ENCODE assay signal across 17 cellular contexts in genomic region chr5:100776244-100776643, GRCh38.
A peak's percentile ranks its signal among the peaks of the same experiment; 100 is the strongest.
DNase-seq lines count a peak whose midpoint lies in the region; ATAC-seq and TF ChIP-seq lines count a peak whose summit lies in the region.
"Had no signal": no experiment of that assay in that cellular context is flagged by ENCODE, and none has a peak within 500 bp of the region (broad histone marks: within the 10 kb centered on the region; RNA-seq: fewer than 3 reads in every experiment).

No MANE protein-coding gene starts in this region.

- in situ Hi-C loops in gastrocnemius medialis (cut with MboI; ENCODE audit: low sequenced_read_pairs in 4 of 4), result no loop called here

- H3K79me2 ChIP-seq in OCI-LY7 (ENCODE audit: insufficient read depth, low read depth, low read length) (no peaks in the 10 kb centered on the region), GM23338 (replicated peaks; ENCODE audit: insufficient read depth) (no peaks in the 10 kb centered on the region)

- H3K9me3 ChIP-seq in breast epithelium, result no peaks in the 10 kb centered on the region
- H3K9me3 ChIP-seq in OCI-LY7 (ENCODE audit: low read length), result no peaks in the 10 kb centered on the region
- H3K9me3 ChIP-seq in gastrocnemius medialis, result no peaks in the 10 kb centered on the region
- no peaks in the 10 kb centered on the region for H3K9me3 ChIP-seq in ascending aorta
- H3K9me3 ChIP-seq: MG63, psoas muscle, SJCRH30, thoracic aorta had no signal

- no peak overlapping the region for H3K4me3 ChIP-seq in breast epithelium
- no peak overlapping the region for H3K4me3 ChIP-seq in OCI-LY7 (ENCODE audit: low read depth, low read length, poor library complexity, severe bottlenecking)
- H3K4me3 ChIP-seq in gastrocnemius medialis, result no peak overlapping the region
- H3K4me3 ChIP-seq in ascending aorta, result no peak overlapping the region
- H3K4me3 ChIP-seq in GM23338, result no peak overlapping the region
- H3K4me3 ChIP-seq: dorsolateral prefrontal cortex, MG63, psoas muscle, SJCRH30, thoracic aorta had no signal

- H3K27ac Mint-ChIP-seq in MCF 10A (ENCODE audit: low read depth, unreplicated experiment) (no peak overlapping the region), GM23338 (no peak overlapping the region)
- H3K27ac Mint-ChIP-seq: activated CD4-positive, alpha-beta memory T cell treated with anti-CD3 and anti-CD28 coated beads, Interleukin-2, amount 10 ng/mL, durations not matched to agents 7 days and 5 days; activated T-helper 17 cell treated with anti-CD3 and anti-CD28 coated beads, Interleukin-2, amount 50 U/mL, for 72 hours had no signal

- ATAC-seq in gastrocnemius medialis (no peak), GM23338 (no peak)
- ATAC-seq: activated T-helper 17 cell treated with anti-CD3 and anti-CD28 coated beads, Interleukin-2, amount 50 U/mL, for 72 hours; psoas muscle had no signal

- H3K27me3 ChIP-seq in breast epithelium (no peaks in the 10 kb centered on the region), gastrocnemius medialis (no peaks in the 10 kb centered on the region), ascending aorta (no peaks in the 10 kb centered on the region), GM23338 (ENCODE audit: insufficient read depth) (no peaks in the 10 kb centered on the region)
- H3K27me3 ChIP-seq: dorsolateral prefrontal cortex, MG63, SJCRH30 had no signal

- TF ChIP-seq POLR2A in breast epithelium (IDR thresholded peaks at IDR 0.05) (no peak), gastrocnemius medialis (IDR thresholded peaks at IDR 0.05) (no peak)

- H4K20me1 ChIP-seq in OCI-LY7 (ENCODE audit: insufficient read depth, low read length) (no peaks in the 10 kb centered on the region), GM23338 (replicated peaks; ENCODE audit: insufficient read depth) (no peaks in the 10 kb centered on the region)

- no peaks in the 10 kb centered on the region for H3K4me1 ChIP-seq in breast epithelium
- H3K4me1 ChIP-seq in OCI-LY7 (ENCODE audit: insufficient read depth, low read length, poor library complexity, severe bottlenecking), result peaks cover 80% of the 10 kb centered on the region
- no peaks in the 10 kb centered on the region for H3K4me1 ChIP-seq in gastrocnemius medialis
- no peaks in the 10 kb centered on the region for H3K4me1 ChIP-seq in ascending aorta
- H3K4me1 ChIP-seq in GM23338 (ENCODE audit: insufficient read depth), result peaks cover 17% of the 10 kb centered on the region; the same call in 1 of the 2 replicates
- H3K4me1 ChIP-seq: psoas muscle had no signal

- DNase-seq in MCF 10A (ENCODE audit: unreplicated experiment) (peak; percentile 63), breast epithelium (ENCODE audit: low spot score in 2 of 2) (no peak), OCI-LY7 (ENCODE audit: low spot score) (no peak), epithelial cell of prostate (ENCODE audit: low read depth, low spot score) (no peak), gastrocnemius medialis (no peak), NCI-H146 (lab: John Stamatoyannopoulos, UW) (no peak), ascending aorta (ENCODE audit: low spot score in 2 of 2) (no peak), GM23338 (ENCODE audit: low spot score) (no peak)
- DNase-seq: activated CD4-positive, alpha-beta memory T cell treated with anti-CD3 and anti-CD28 coated beads, Interleukin-2, amount 10 ng/mL, durations not matched to agents 7 days and 5 days; dorsolateral prefrontal cortex; MG63; naive B cell; NCI-H748 treated with DMSO at 0.1 percent for 48 hours; psoas muscle; SJCRH30 had no signal

- H3K9me3 Mint-ChIP-seq in MCF 10A (ENCODE audit: unreplicated experiment), result no peaks in the 10 kb centered on the region
- H3K9me3 Mint-ChIP-seq in GM23338, result 0 out of 3 replicates have a peak, but pooled peaks cover 4% of the 10 kb centered on the region
- H3K9me3 Mint-ChIP-seq: activated CD4-positive, alpha-beta memory T cell treated with anti-CD3 and anti-CD28 coated beads, Interleukin-2, amount 10 ng/mL, durations not matched to agents 7 days and 5 days; activated T-helper 17 cell treated with anti-CD3 and anti-CD28 coated beads, Interleukin-2, amount 50 U/mL, for 72 hours; naive B cell had no signal

- H3K4me2 ChIP-seq in OCI-LY7 (ENCODE audit: low read length) (peak overlapping the region; percentile 30), GM23338 (no peak overlapping the region)

- H3K36me3 ChIP-seq in breast epithelium (no peaks in the 10 kb centered on the region), OCI-LY7 (ENCODE audit: insufficient read depth, low read length) (no peaks in the 10 kb centered on the region), gastrocnemius medialis (no peaks in the 10 kb centered on the region), ascending aorta (no peaks in the 10 kb centered on the region), GM23338 (ENCODE audit: insufficient read depth) (no peaks in the 10 kb centered on the region)
- H3K36me3 ChIP-seq: MG63, SJCRH30, thoracic aorta had no signal

- intact Hi-C loops in MCF 10A (cut with micrococcal nuclease) (loop anchor here (5.0 to 10.0 kb wide), 2 partner anchors 129 to 271 kb away; partner anchors contain the start of gene ST8SIA4), breast epithelium (cut with DNase I; ENCODE audit: low total_unique reads) (no loop called here), OCI-LY7 (cut with micrococcal nuclease; ENCODE audit: unreplicated experiment) (loop anchor here (5.0 kb wide), 1 partner anchor 236 kb away; no protein-coding TSS in a partner anchor), gastrocnemius medialis (cut with DNase I; ENCODE audit: low total_unique reads) (no loop called here), ascending aorta (cut with DNase I) (no loop called here)

- POLR2A ChIA-PET in MCF 10A (lab: Yijun Ruan, JAX), result no interaction called here
- POLR2A ChIA-PET in OCI-LY7 (lab: Charles Lee), result interaction anchor here (0.6 to 11.2 kb wide), 12 partner anchors 12 to 1031 kb away, joined by 3 to 290 read pairs (median 5); partner anchors contain the start of gene ST8SIA4

- H3K9me2 ChIP-seq in OCI-LY7 (ENCODE audit: insufficient read depth, low read length), result no peaks in the 10 kb centered on the region
- H3K9me2 ChIP-seq in GM23338 (ENCODE audit: insufficient read depth), result no peaks in the 10 kb centered on the region

- CTCF ChIA-PET in MCF 10A (lab: Yijun Ruan, JAX), result interaction anchor here (0.6 to 2.2 kb wide), 6 partner anchors 12 to 1446 kb away, joined by 3 to 10 read pairs (median 3); no protein-coding TSS in a partner anchor
- CTCF ChIA-PET in OCI-LY7 (lab: Charles Lee; ENCODE audit: unreplicated experiment), result no interaction called here

- TF ChIP-seq CTCF in MCF 10A (IDR thresholded peaks at IDR 0.05; ENCODE audit: unreplicated experiment), result no peak
- TF ChIP-seq CTCF in breast epithelium (IDR thresholded peaks at IDR 0.05), result no peak
- TF ChIP-seq CTCF in OCI-LY7 (conservative IDR thresholded peaks at IDR 0.05; ENCODE audit: low read length), result no peak
- TF ChIP-seq CTCF in gastrocnemius medialis (IDR thresholded peaks at IDR 0.05 in 4 of 5, conservative IDR thresholded peaks at IDR 0.05 in 1 of 5), result no peak
- TF ChIP-seq CTCF in ascending aorta (IDR thresholded peaks at IDR 0.05), result no peak
- no peak for TF ChIP-seq CTCF in GM23338 (conservative IDR thresholded peaks at IDR 0.05; ENCODE audit: low read depth in 2 of 2)

- H2AFZ ChIP-seq in OCI-LY7 (ENCODE audit: low read length) (no peak overlapping the region), GM23338 (no peak overlapping the region)

- H3K27ac ChIP-seq in breast epithelium, result no peak overlapping the region
- no peak overlapping the region for H3K27ac ChIP-seq in OCI-LY7 (ENCODE audit: low read depth, low read length, poor library complexity, severe bottlenecking)
- H3K27ac ChIP-seq in epithelial cell of prostate, result peak overlapping the region; percentile 88
- H3K27ac ChIP-seq in gastrocnemius medialis, result no peak overlapping the region
- no peak overlapping the region for H3K27ac ChIP-seq in ascending aorta
- H3K27ac ChIP-seq in GM23338 (ENCODE audit: low read depth), result no peak overlapping the region
- H3K27ac ChIP-seq: dorsolateral prefrontal cortex, psoas muscle, SJCRH30, thoracic aorta had no signal

- no peaks in the 10 kb centered on the region for H3F3A ChIP-seq in GM23338 (replicated peaks; ENCODE audit: low read depth)

- BruUV-seq in MCF 10A (replicated peaks; lab: Mats Ljungman, UMichigan) (no TSS peak), OCI-LY7 (replicated peaks; lab: Mats Ljungman, UMichigan) (no TSS peak)

- no peak overlapping the region for H3K4me3 Mint-ChIP-seq in MCF 10A (ENCODE audit: unreplicated experiment)
- H3K4me3 Mint-ChIP-seq in GM23338, result no peak overlapping the region
- H3K4me3 Mint-ChIP-seq: activated CD4-positive, alpha-beta memory T cell treated with anti-CD3 and anti-CD28 coated beads, Interleukin-2, amount 10 ng/mL, durations not matched to agents 7 days and 5 days; activated T-helper 17 cell treated with anti-CD3 and anti-CD28 coated beads, Interleukin-2, amount 50 U/mL, for 72 hours had no signal

- H3K36me3 Mint-ChIP-seq in MCF 10A (ENCODE audit: insufficient read depth, unreplicated experiment) (no peaks in the 10 kb centered on the region), GM23338 (ENCODE audit: low read depth) (peaks cover 4% of the 10 kb centered on the region; the same call in 1 of the 3 replicates)
- H3K36me3 Mint-ChIP-seq: naive B cell had no signal

- H3K27me3 Mint-ChIP-seq in MCF 10A (ENCODE audit: insufficient read depth, unreplicated experiment), result no peaks in the 10 kb centered on the region
- H3K27me3 Mint-ChIP-seq in GM23338 (ENCODE audit: insufficient read depth, low read depth, poor library complexity), result no peaks in the 10 kb centered on the region
- H3K27me3 Mint-ChIP-seq: activated CD4-positive, alpha-beta memory T cell treated with anti-CD3 and anti-CD28 coated beads, Interleukin-2, amount 10 ng/mL, durations not matched to agents 7 days and 5 days; activated T-helper 17 cell treated with anti-CD3 and anti-CD28 coated beads, Interleukin-2, amount 50 U/mL, for 72 hours; naive B cell had no signal

- H3K4me1 Mint-ChIP-seq in MCF 10A (ENCODE audit: insufficient read depth, unreplicated experiment), result peaks cover 19% of the 10 kb centered on the region
- H3K4me1 Mint-ChIP-seq in GM23338, result peaks cover 29% of the 10 kb centered on the region

TF ChIP-seq in GM23338, 12 proteins besides CTCF, POLR2A, EP300 and RAD21 (continues in another document):
- TF ChIP-seq POLR2AphosphoS5 (IDR thresholded peaks at IDR 0.05; ENCODE audit: low read depth), result no peak

Comparison
In these comparisons a context has a peak if more than half of its experiments do, and no peak if none do; other contexts are left out.
1. intact Hi-C loops: an anchor here in MCF 10A (5.0 to 10.0 kb wide) and OCI-LY7 (5.0 kb wide); none called in breast epithelium, gastrocnemius medialis and ascending aorta.